Comparison of ENCODE assay signal across 17 cellular contexts in the genomic region with DNA sequence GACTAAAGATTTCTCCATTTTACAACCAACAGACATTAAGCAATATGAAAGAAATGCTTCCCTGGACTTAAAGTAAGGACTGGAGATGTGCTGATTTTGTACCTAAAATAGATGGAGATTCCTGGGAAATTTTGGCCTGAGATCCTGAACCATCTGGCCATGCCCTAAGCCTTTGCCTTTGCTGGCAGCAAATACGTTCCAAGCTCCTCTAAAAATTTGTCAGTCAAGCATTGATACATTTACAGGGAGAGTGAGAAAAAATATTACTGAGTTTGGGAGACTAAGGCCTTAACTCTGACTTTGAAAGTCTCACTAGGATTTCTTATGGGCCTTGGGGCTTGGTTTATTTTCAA.
DNase-seq lines count a peak whose midpoint lies in the region; ATAC-seq, FAIRE-seq and TF ChIP-seq lines count a peak whose summit lies in the region.
"Had no signal": no experiment of that assay in that cellular context is flagged by ENCODE, and none has a peak within 500 bp of the region (broad histone marks: within the 10 kb centered on the region; RNA-seq: fewer than 3 reads in every experiment).

No MANE protein-coding gene starts in this region.

- in situ Hi-C loops in GM13976 (cut with MboI; ENCODE audit: low sequenced_read_pairs, unreplicated experiment) = no loop called here

- H3K79me1 ChIP-seq in H1 (ENCODE audit: low read depth, low read length) = no peaks in the 10 kb centered on the region

- peak; percentile 10 for DNase-seq in natural killer cell treated with Interleukin-12 subunit alpha and Interleukin-12 subunit beta and Interleukin-15 and Interleukin-18, amount 100 ng/mL, for 72 hours (ENCODE audit: low spot score)
- DNase-seq in natural killer cell = no peak
- no peak for DNase-seq in H1 (ENCODE audit: low read depth in 1 of 2, low spot score in 2 of 2)
- no peak for DNase-seq in GM13976 (ENCODE audit: low spot score)
- no peak for DNase-seq in effector memory CD4-positive, alpha-beta T cell
- DNase-seq: Caco-2; CD8-positive, alpha-beta memory T cell; DMS153; DND-41; GF-D8; GM23248; H7; KG1 had no signal

- no peak overlapping the region for H3K4me2 ChIP-seq in H1 (ENCODE audit: insufficient read depth in 1 of 2, low read depth in 2 of 2, low read length in 2 of 2)

- H2AK5ac ChIP-seq in H1 (ENCODE audit: low read depth, low read length) = no peak overlapping the region

- no peak overlapping the region for H3K27ac Mint-ChIP-seq in natural killer cell treated with Interleukin-12 subunit alpha and Interleukin-12 subunit beta and Interleukin-15 and Interleukin-18, amount 100 ng/mL, for 72 hours
- H3K27ac Mint-ChIP-seq in natural killer cell = no peak overlapping the region
- H3K27ac Mint-ChIP-seq: CD8-positive, alpha-beta memory T cell; IgD-negative memory B cell had no signal

- no peaks in the 10 kb centered on the region for H3K9me3 Mint-ChIP-seq in natural killer cell treated with Interleukin-12 subunit alpha and Interleukin-12 subunit beta and Interleukin-15 and Interleukin-18, amount 100 ng/mL, for 72 hours
- H3K9me3 Mint-ChIP-seq in natural killer cell = no peaks in the 10 kb centered on the region
- H3K9me3 Mint-ChIP-seq: CD8-positive, alpha-beta memory T cell; IgD-negative memory B cell had no signal

- no peaks in the 10 kb centered on the region for H3K36me3 ChIP-seq in H1 (ENCODE audit: control insufficient read depth in 2 of 4, insufficient read depth in 4 of 4, low read length in 3 of 4)
- no peaks in the 10 kb centered on the region for H3K36me3 ChIP-seq in effector memory CD4-positive, alpha-beta T cell (ENCODE audit: control insufficient read depth, insufficient read depth, low read length)

- peaks cover 0 to 6% of the 10 kb centered on the region in 2 donors for H3K4me1 Mint-ChIP-seq in natural killer cell treated with Interleukin-12 subunit alpha and Interleukin-12 subunit beta and Interleukin-15 and Interleukin-18, amount 100 ng/mL, for 72 hours (ENCODE audit: low read depth in 2 of 2)
- H3K4me1 Mint-ChIP-seq in natural killer cell = peaks cover 8 to 10% of the 10 kb centered on the region in 2 donors
- H3K4me1 Mint-ChIP-seq: CD8-positive, alpha-beta memory T cell had no signal

- FAIRE-seq in H1 (lab: Jason Lieb, UNC) = no peak
- FAIRE-seq: A204.1 had no signal

- H4K20me1 ChIP-seq in H1 (replicated peaks in 1 of 2; ENCODE audit: control insufficient read depth in 1 of 2, insufficient read depth in 2 of 2, low read length in 2 of 2) = no peaks in the 10 kb centered on the region

- intact Hi-C loops in natural killer cell (cut with micrococcal nuclease) = no loop called here

- H2BK120ac ChIP-seq in H1 (replicated peaks; ENCODE audit: low read depth, low read length) = peak overlapping the region; percentile 10

- H2AFZ ChIP-seq in H1 (ENCODE audit: low read length) = no peak overlapping the region
- H2AFZ ChIP-seq: GM23248 had no signal

- H4K5ac ChIP-seq in H1 (ENCODE audit: insufficient read length, low read depth, low read length) = no peak overlapping the region

- 0 out of 2 replicates have a peak overlapping the region, but pooled peaks have one; percentile 16 for H2BK20ac ChIP-seq in H1 (ENCODE audit: low read length)

- WGBS in H1 (ENCODE audit: extremely low coverage in 1 of 2, insufficient coverage in 1 of 2, insufficient read length in 1 of 2, insufficient replicate concordance in 2 of 2, low coverage in 1 of 2, low lambda C conversion rate in 2 of 2, missing lambda C conversion rate in 1 of 2), 2 experiments = 65% methylated on average over 1 of the region's 1 CpG; no CpG with 5 or more reads in 1 of the 2 experiments

- no peak overlapping the region for H3K4me3 ChIP-seq in H1 (ENCODE audit: extremely low read depth in 1 of 4, insufficient read depth in 2 of 4, low read depth in 3 of 4, low read length in 4 of 4)
- no peak overlapping the region for H3K4me3 ChIP-seq in effector memory CD4-positive, alpha-beta T cell (ENCODE audit: insufficient read depth, low read depth, low read length, poor library complexity, severe bottlenecking)
- H3K4me3 ChIP-seq: GM23248 had no signal

- H3K27ac ChIP-seq in VCaP = peak overlapping the region; percentile 99
- no peak overlapping the region for H3K27ac ChIP-seq in H1 (ENCODE audit: low read depth, low read length)
- no peak overlapping the region for H3K27ac ChIP-seq in effector memory CD4-positive, alpha-beta T cell (ENCODE audit: insufficient read depth, low read length, poor library complexity, severe bottlenecking)
- H3K27ac ChIP-seq: GM23248 had no signal

- H3K18ac ChIP-seq in H1 (ENCODE audit: extremely low read depth, low read length) = no peak overlapping the region

- TF ChIP-seq CTCF in natural killer cell (IDR thresholded peaks at IDR 0.05) (no peak), VCaP (conservative IDR thresholded peaks at IDR 0.05) (no peak), H1 (IDR thresholded peaks at IDR 0.05; ENCODE audit: control extremely low read depth in 1 of 3, insufficient read depth in 1 of 3, low read depth in 1 of 3, low read length in 3 of 3) (no peak), GM13976 (IDR thresholded peaks at IDR 0.05; ENCODE audit: borderline replicate concordance, control extremely low read depth, extremely low read depth, insufficient read depth, missing control alignments) (no peak)

- H2BK15ac ChIP-seq in H1 (ENCODE audit: low read length) = no peak overlapping the region

- ATAC-seq in natural killer cell treated with Interleukin-12 subunit alpha and Interleukin-12 subunit beta and Interleukin-15 and Interleukin-18, amount 100 ng/mL, for 72 hours = no peak
- ATAC-seq in natural killer cell = no peak
- no peak for ATAC-seq in GM21381 (IDR thresholded peaks at IDR 0.05; ENCODE audit: unreplicated experiment)

- no peak for TF ChIP-seq POLR2A in H1 (IDR thresholded peaks at IDR 0.05; ENCODE audit: control extremely low read depth in 1 of 2, low read depth in 2 of 2, low read length in 2 of 2)

- no peak overlapping the region for H3K14ac ChIP-seq in H1 (ENCODE audit: insufficient read length)

- no peak overlapping the region for H3K23ac ChIP-seq in H1 (ENCODE audit: insufficient read length)

- H3K27me3 Mint-ChIP-seq in natural killer cell treated with Interleukin-12 subunit alpha and Interleukin-12 subunit beta and Interleukin-15 and Interleukin-18, amount 100 ng/mL, for 72 hours = peaks cover 12 to 19% of the 10 kb centered on the region in 2 donors
- peaks cover 0 to 9% of the 10 kb centered on the region in 2 donors for H3K27me3 Mint-ChIP-seq in natural killer cell (ENCODE audit: low read depth in 2 of 2)

- no peak overlapping the region for H3K4ac ChIP-seq in H1 (replicated peaks; ENCODE audit: insufficient read length, low read depth, low read length)

- H2BK5ac ChIP-seq in H1 (ENCODE audit: low read depth, low read length) = no peak overlapping the region

- H3K36me3 Mint-ChIP-seq in natural killer cell treated with Interleukin-12 subunit alpha and Interleukin-12 subunit beta and Interleukin-15 and Interleukin-18, amount 100 ng/mL, for 72 hours = no peaks in the 10 kb centered on the region
- no peaks in the 10 kb centered on the region for H3K36me3 Mint-ChIP-seq in natural killer cell
- H3K36me3 Mint-ChIP-seq: IgD-negative memory B cell had no signal

- H3K23me2 ChIP-seq in H1 (ENCODE audit: low read depth, low read length) = no peaks in the 10 kb centered on the region

- no peak for TF ChIP-seq RAD21 in H1 (IDR thresholded peaks at IDR 0.05 in 1 of 2, conservative IDR thresholded peaks at IDR 0.05 in 1 of 2; ENCODE audit: low read depth in 2 of 2, low read length in 2 of 2)

- H3K79me2 ChIP-seq in H1 (ENCODE audit: control insufficient read depth in 1 of 2, insufficient read depth in 2 of 2, low read length in 2 of 2) = no peaks in the 10 kb centered on the region

- H3K9ac ChIP-seq in H1 (replicated peaks in 1 of 4; ENCODE audit: extremely low read depth in 1 of 4, low read depth in 3 of 4, low read length in 3 of 4) = no peak overlapping the region
- H3K9ac ChIP-seq: GM23248 had no signal

- POLR2A ChIA-PET in H1 (lab: Charles Lee; ENCODE audit: partially characterized antibody) = no interaction called here

- H4K8ac ChIP-seq in H1 (ENCODE audit: extremely low read depth, insufficient read depth, low read length) = no peak overlapping the region

- H3K27me3 ChIP-seq in H1 (replicated peaks in 1 of 4; ENCODE audit: control insufficient read depth in 3 of 4, extremely low read depth in 1 of 4, insufficient read depth in 3 of 4, low read length in 3 of 4) = no peaks in the 10 kb centered on the region; a peak in 1 of 7 replicates
- H3K27me3 ChIP-seq in effector memory CD4-positive, alpha-beta T cell (replicated peaks; ENCODE audit: control insufficient read depth, insufficient read depth, low read length, poor library complexity, severe bottlenecking) = no peaks in the 10 kb centered on the region

- no peaks in the 10 kb centered on the region for H3K9me3 ChIP-seq in H1 (ENCODE audit: insufficient read depth in 2 of 2, low read depth in 1 of 2, low read length in 1 of 2)
- no peaks in the 10 kb centered on the region for H3K9me3 ChIP-seq in effector memory CD4-positive, alpha-beta T cell (ENCODE audit: control insufficient read depth, low read length)
- H3K9me3 ChIP-seq: Caco-2 had no signal

- H4K91ac ChIP-seq in H1 (replicated peaks; ENCODE audit: insufficient read length, low read length) = no peak overlapping the region

- no peak overlapping the region for H2BK12ac ChIP-seq in H1 (ENCODE audit: low read depth, low read length)

- no peak overlapping the region for H3K4me3 Mint-ChIP-seq in natural killer cell treated with Interleukin-12 subunit alpha and Interleukin-12 subunit beta and Interleukin-15 and Interleukin-18, amount 100 ng/mL, for 72 hours
- H3K4me3 Mint-ChIP-seq in natural killer cell = no peak overlapping the region
- H3K4me3 Mint-ChIP-seq: CD8-positive, alpha-beta memory T cell; IgD-negative memory B cell had no signal

- H3K56ac ChIP-seq in H1 (replicated peaks; ENCODE audit: insufficient read length, low read depth, low read length) = no peak overlapping the region

- no peak for TF ChIP-seq EP300 in H1 (IDR thresholded peaks at IDR 0.05; ENCODE audit: borderline replicate concordance in 1 of 2, low read depth in 2 of 2, low read length in 2 of 2)

- CTCF ChIA-PET in H1 (lab: Charles Lee; ENCODE audit: partially characterized antibody) = interaction anchor here (0.9 to 2.5 kb wide), 4 partner anchors 26 to 128 kb away, joined by 3 to 8 read pairs (median 4); no protein-coding TSS in a partner anchor

- peaks cover 0 to 13% (median 9%) of the 10 kb centered on the region in 4 experiments; a peak in 4 of 7 replicates for H3K4me1 ChIP-seq in H1 (replicated peaks in 1 of 4; ENCODE audit: control insufficient read depth in 3 of 4, insufficient read depth in 4 of 4, low read length in 3 of 4)
- no peaks in the 10 kb centered on the region for H3K4me1 ChIP-seq in effector memory CD4-positive, alpha-beta T cell (ENCODE audit: control insufficient read depth, insufficient read depth, low read length, poor library complexity, severe bottlenecking)
- H3K4me1 ChIP-seq: Caco-2 had no signal

TF ChIP-seq in H1, 55 proteins besides CTCF, POLR2A, EP300 and RAD21:
- TF ChIP-seq HDAC6 (IDR thresholded peaks at IDR 0.05; ENCODE audit: low read depth, low read length) = no peak
- TF ChIP-seq EZH2 (IDR thresholded peaks at IDR 0.05; ENCODE audit: low read depth, low read length, severe bottlenecking) = no peak
- TF ChIP-seq BACH1 (IDR thresholded peaks at IDR 0.05; ENCODE audit: low read length) = no peak
- TF ChIP-seq TEAD4 (IDR thresholded peaks at IDR 0.05; ENCODE audit: low read depth, low read length) = no peak
